ENCODE assay signal across 8 cellular contexts in the genomic region with DNA sequence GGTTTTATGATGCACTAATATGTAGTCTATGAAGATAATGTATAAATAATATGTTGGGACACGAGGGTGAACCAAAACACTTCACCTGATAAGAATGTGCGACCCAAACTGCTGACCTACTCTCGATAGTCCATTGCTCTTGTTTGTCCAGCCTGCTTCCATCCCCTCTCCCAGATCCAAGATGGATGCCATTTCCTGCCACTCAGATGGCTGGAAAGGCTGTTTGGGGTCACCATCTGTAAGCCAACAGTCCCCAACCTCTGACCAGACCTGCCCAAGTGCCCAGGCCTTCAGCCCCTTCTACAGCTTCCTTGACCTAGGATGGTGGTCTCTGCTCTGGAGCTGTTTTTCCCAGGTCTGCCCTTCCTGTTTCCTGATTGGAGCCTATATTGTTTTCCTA. TPM values are rescaled to one million over a fixed set of nuclear protein-coding genes. Genes with fewer than 3 reads are reported as not detected.
"Had no signal": no experiment of that assay in that cellular context is flagged by ENCODE, and none has a peak within 500 bp of the region (broad histone marks: within the 10 kb centered on the region; RNA-seq: fewer than 3 reads in every experiment).

No MANE protein-coding gene starts in this region.

- H3K9ac ChIP-seq: GM23248, KMS-11 had no signal

- H3K4me3 ChIP-seq: GM23248, HAP-1 had no signal

- H3K4me2 ChIP-seq: KMS-11 had no signal

- DNase-seq: GM23248, H7, IMR-90, KBM-7 had no signal

- H3K27ac ChIP-seq: GM23248, KMS-11 had no signal

- H3K36me3 ChIP-seq: HAP-1 had no signal

- FAIRE-seq: HTR-8/SVneo had no signal

- H3K9me3 ChIP-seq: HAP-1 had no signal

- H2AFZ ChIP-seq: GM23248 had no signal

RNA-seq across cellular contexts. Expression of a gene that starts 4.8 kb away (rescaled TPM):
- total RNA-seq: GM23248, HT-29, IMR-90 had no signal
- polyA plus RNA-seq: GM23248 had no signal
